Comparison of ENCODE assay signal across 24 cellular contexts in genomic region chr19:373391-374182, GRCh38. TPM values are rescaled to one million over a fixed set of nuclear protein-coding genes. Genes with fewer than 3 reads are reported as not detected.
A peak's percentile ranks its signal among the peaks of the same experiment; 100 is the strongest.
DNase-seq lines count a peak whose midpoint lies in the region; ATAC-seq lines count a peak whose summit lies in the region.
"Had no signal": no experiment of that assay in that cellular context is flagged by ENCODE, and none has a peak within 500 bp of the region (broad histone marks: within the 10 kb centered on the region; RNA-seq: fewer than 3 reads in every experiment).

No MANE protein-coding gene starts in this region.

- ATAC-seq in HG02642 (IDR thresholded peaks at IDR 0.05; ENCODE audit: poor library complexity, unreplicated experiment): no peak
- ATAC-seq in sciatic nerve: no peak
- ATAC-seq: gastroesophageal sphincter; left lung; naive thymus-derived CD4-positive, alpha-beta T cell; Panc1; WTC11 had no signal

- DNase-seq in ELF-1 (ENCODE audit: low read depth, low spot score): peak; percentile 40
- DNase-seq in RPMI8226: peak; percentile 2
- peak; percentile 40 for DNase-seq in islet precursor cell
- no peak for DNase-seq in activated CD4-positive, alpha-beta T cell treated with anti-CD3 and anti-CD28 coated beads for 48 hours
- DNase-seq in sciatic nerve (ENCODE audit: low spot score): no peak
- DNase-seq: activated CD4-positive, alpha-beta memory T cell treated with anti-CD3 and anti-CD28 coated beads for 36 hours; HFFc6; hippocampal formation; immature natural killer cell; left lung; midbrain; naive thymus-derived CD4-positive, alpha-beta T cell; NCI-H1048; NCI-H187; NK-92 treated with Interleukin-12 subunit alpha and Interleukin-12 subunit beta, amount 100 ng/mL, for 24 hours; nucleus accumbens; SIG-M5 had no signal

- H3K27ac ChIP-seq in skin epidermis: peak overlapping the region in 11 of 21 experiments; percentile 11 to 83 (median 56)
- H3K27ac ChIP-seq: C4-2B, gastroesophageal sphincter, left lung had no signal

- peak overlapping the region in 3 of 7 experiments; percentile 3 to 37 (median 28) for H3K4me3 ChIP-seq in skin epidermis
- H3K4me3 ChIP-seq: gastroesophageal sphincter, left lung, smooth muscle cell had no signal

- intact Hi-C loops in sciatic nerve (cut with DNase I): no loop called here

RNA-seq across cellular contexts. Expression of gene MIER2, which starts 29.0 kb away (rescaled TPM):
- total RNA-seq in sciatic nerve: 24.5 TPM

RNA-seq across cellular contexts. Expression of gene C2CD4C, which starts 35.4 kb away (rescaled TPM):
- 2.8 TPM for total RNA-seq in sciatic nerve
- total RNA-seq: HFFc6; naive thymus-derived CD4-positive, alpha-beta T cell had no signal

Comparison
In these comparisons a context has a peak if more than half of its experiments do, and no peak if none do; other contexts are left out.
1. DNase-seq: peak in ELF-1 (single experiment), RPMI8226 (single experiment) and islet precursor cell (single experiment); none in activated CD4-positive, alpha-beta T cell treated with anti-CD3 and anti-CD28 coated beads for 48 hours (single experiment) and sciatic nerve (single experiment).